ENCODE assay signal across 8 cellular contexts in the genomic region with DNA sequence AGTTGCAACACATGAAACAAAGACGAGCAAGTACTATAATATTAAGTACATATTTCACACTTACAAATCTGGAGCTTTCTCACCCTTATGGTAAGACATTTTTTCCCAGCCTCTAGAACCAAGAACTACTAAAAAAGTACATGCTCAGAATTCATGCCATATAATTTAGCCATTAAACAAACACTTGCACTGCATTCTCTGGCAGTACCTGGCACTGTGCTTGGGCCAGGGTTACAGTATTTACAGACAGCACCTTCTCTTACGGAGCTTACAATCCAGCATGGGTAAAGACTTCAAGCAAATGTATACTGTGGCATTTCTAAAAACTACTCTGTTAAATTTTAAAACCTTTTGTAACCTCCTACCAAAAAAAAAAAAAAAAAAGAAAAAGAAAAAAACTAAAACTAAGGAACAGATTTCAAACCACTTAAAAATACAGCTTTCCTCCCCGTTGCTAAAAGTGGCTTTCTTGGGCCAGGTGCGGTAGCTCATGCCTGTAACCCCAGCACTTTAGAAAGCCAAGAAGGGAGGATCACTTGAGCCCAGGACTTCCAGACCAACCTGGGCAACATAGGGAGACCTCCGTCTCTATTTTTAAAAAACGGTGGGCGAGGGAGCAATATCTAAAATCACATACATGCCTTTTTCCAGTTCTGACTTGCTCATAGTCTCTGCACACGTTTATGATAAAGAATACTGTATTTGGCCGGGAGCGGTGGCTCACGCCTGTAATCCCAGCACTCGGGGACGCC. TPM values are rescaled to one million over a fixed set of nuclear protein-coding genes. Genes with fewer than 3 reads are reported as not detected.
DNase-seq lines count a peak whose midpoint lies in the region; ATAC-seq, FAIRE-seq and TF ChIP-seq lines count a peak whose summit lies in the region.

No MANE protein-coding gene starts in this region.

- H3K14ac ChIP-seq in IMR-90 (replicated peaks; ENCODE audit: low read depth, low read length) = peak overlapping the region; percentile 93

- no peak overlapping the region for H2BK20ac ChIP-seq in IMR-90 (ENCODE audit: low read depth, low read length)

- no peaks in the 10 kb centered on the region for H3K36me3 ChIP-seq in IMR-90 (ENCODE audit: control insufficient read depth, insufficient read depth, low read length)
- no peaks in the 10 kb centered on the region for H3K36me3 ChIP-seq in adrenal gland (replicated peaks in 1 of 2)
- H3K36me3 ChIP-seq in subcutaneous abdominal adipose tissue (ENCODE audit: control insufficient read depth in 5 of 5, insufficient read depth in 5 of 5, low read length in 5 of 5) = no peaks in the 10 kb centered on the region

- no peak overlapping the region for H3K18ac ChIP-seq in IMR-90 (ENCODE audit: low read depth, low read length)

- H4K20me1 ChIP-seq in IMR-90 (ENCODE audit: insufficient read depth, low read length) = no peaks in the 10 kb centered on the region

- CTCF ChIA-PET in IMR-90 (lab: Yijun Ruan, JAX) = interaction anchor here (0.6 to 4.4 kb wide), 14 partner anchors 8 to 1998 kb away, joined by 3 to 19 read pairs (median 6); no protein-coding TSS in a partner anchor

- in situ Hi-C loops in IMR-90 (cut with MboI; ENCODE audit: low sequenced_read_pairs) = loop anchor here (5.0 kb wide), 1 partner anchor 53 kb away; no protein-coding TSS in a partner anchor

- POLR2A ChIA-PET in IMR-90 (lab: Charles Lee; ENCODE audit: unreplicated experiment) = interaction anchor here (0.5 to 0.7 kb wide), 5 partner anchors 16 to 415 kb away, joined by 4 to 14 read pairs (median 12); no protein-coding TSS in a partner anchor

- FAIRE-seq in islet of Langerhans (lab: Jason Lieb, UNC) = peak; percentile 5

- H3K9me1 ChIP-seq in IMR-90 (ENCODE audit: insufficient read depth, low read length) = no peaks in the 10 kb centered on the region

- H3K27me3 ChIP-seq in IMR-90 (ENCODE audit: control insufficient read depth, insufficient read depth, low read length) = no peaks in the 10 kb centered on the region
- H3K27me3 ChIP-seq in adrenal gland = no peaks in the 10 kb centered on the region
- no peaks in the 10 kb centered on the region for H3K27me3 ChIP-seq in subcutaneous abdominal adipose tissue (ENCODE audit: control insufficient read depth in 5 of 5, insufficient read depth in 4 of 5, low read length in 5 of 5)

- no peak overlapping the region for H2AK5ac ChIP-seq in IMR-90 (ENCODE audit: low read depth, low read length)

- no peak for ATAC-seq in IMR-90 (ENCODE audit: low read depth)
- no peak for ATAC-seq in GM19351 (IDR thresholded peaks at IDR 0.05; ENCODE audit: unreplicated experiment)

- peak overlapping the region; percentile 97 for H2AFZ ChIP-seq in IMR-90 (replicated peaks; ENCODE audit: low read length, poor library complexity)

- H3K4me3 ChIP-seq in GM08714 (ENCODE audit: low read length) = peak overlapping the region; percentile 79
- H3K4me3 ChIP-seq in IMR-90 (ENCODE audit: insufficient read depth, low read depth, low read length) = peak overlapping the region; percentile 97
- peak overlapping the region; percentile 58 to 93 (median 90) for H3K4me3 ChIP-seq in adrenal gland
- H3K4me3 ChIP-seq in subcutaneous abdominal adipose tissue (ENCODE audit: low read depth in 1 of 5, low read length in 5 of 5) = peak overlapping the region; percentile 85 to 99 (median 93)

- no peak for TF ChIP-seq RAD21 in IMR-90 (IDR thresholded peaks at IDR 0.05; ENCODE audit: low read length)

- 20% methylated on average over 4 of the region's 13 CpGs; no CpG with 5 or more reads in 1 of the 2 experiments for WGBS in IMR-90 (ENCODE audit: extremely low coverage in 2 of 2, insufficient read length in 1 of 2), 2 experiments
- 8 to 10% (median 9%) methylated on average over 9 to 13 of the region's 13 CpGs for WGBS in adrenal gland, 4 donors

- peaks cover 11 to 33% of the 10 kb centered on the region in 2 experiments; a peak in 3 of 4 replicates for H3K79me1 ChIP-seq in IMR-90 (ENCODE audit: low read depth in 1 of 2, low read length in 2 of 2)

- dilution Hi-C loops in IMR-90 (cut with HindIII; ENCODE audit: low sequenced_read_pairs, unreplicated experiment) = no loop called here

- H4K5ac ChIP-seq in IMR-90 (ENCODE audit: low read depth, low read length) = no peak overlapping the region; the same call in 1 of the 2 replicates

- TF ChIP-seq POLR2A in IMR-90 (IDR thresholded peaks at IDR 0.05; ENCODE audit: low read depth, low read length) (no peak), adrenal gland (IDR thresholded peaks at IDR 0.05) (no peak)

- peak overlapping the region; percentile 12; the same call in 1 of the 2 replicates for H3K56ac ChIP-seq in IMR-90 (ENCODE audit: extremely low read depth, insufficient read depth, low read length)

- DNase-seq in IMR-90 (no peak), adrenal gland (no peak), posterior cingulate gyrus (no peak), SKM-1 (lab: John Stamatoyannopoulos, UW; ENCODE audit: unreplicated experiment) (no peak)

- peak overlapping the region; percentile 56 for H3K27ac ChIP-seq in IMR-90 (ENCODE audit: insufficient read depth, low read length)
- peak overlapping the region in 2 of 5 donors; percentile 69 to 82 for H3K27ac ChIP-seq in adrenal gland
- H3K27ac ChIP-seq in subcutaneous abdominal adipose tissue (ENCODE audit: low read depth, low read length) = peak overlapping the region; percentile 46

- no peak overlapping the region for H4K91ac ChIP-seq in IMR-90 (ENCODE audit: insufficient read depth, low read depth, low read length)

- peak overlapping the region; percentile 99 for H3K4me2 ChIP-seq in IMR-90 (ENCODE audit: low read depth, low read length)

- H3K9me3 ChIP-seq in IMR-90 (ENCODE audit: control insufficient read depth, insufficient read depth, low read length) (no peaks in the 10 kb centered on the region), adrenal gland (replicated peaks in 1 of 3) (no peaks in the 10 kb centered on the region), subcutaneous abdominal adipose tissue (ENCODE audit: control insufficient read depth in 5 of 5, low read length in 5 of 5) (no peaks in the 10 kb centered on the region)

- peak overlapping the region; percentile 82 for H2AK9ac ChIP-seq in IMR-90 (replicated peaks; ENCODE audit: low read depth, low read length, poor library complexity)

- peak overlapping the region; percentile 94 for H3K9ac ChIP-seq in IMR-90 (ENCODE audit: low read depth, low read length)
- peak overlapping the region; percentile 58 to 92 (median 86) for H3K9ac ChIP-seq in subcutaneous abdominal adipose tissue (ENCODE audit: low read length in 5 of 5)

- no peak overlapping the region for H2BK15ac ChIP-seq in IMR-90 (ENCODE audit: low read depth, low read length)

- BruUV-seq in IMR-90 (replicated peaks; lab: Mats Ljungman, UMichigan) = TSS peak; percentile 41

- peak overlapping the region in 1 of 2 experiments; percentile 24; a peak in 2 of 4 replicates for H4K8ac ChIP-seq in IMR-90 (ENCODE audit: low read depth in 2 of 2, low read length in 2 of 2)

- H3K23ac ChIP-seq in IMR-90 (ENCODE audit: low read depth, low read length) = peak overlapping the region; percentile 88

- no peak overlapping the region for H2BK5ac ChIP-seq in IMR-90 (ENCODE audit: low read depth, low read length, poor library complexity, severe bottlenecking)

- H3K4ac ChIP-seq in IMR-90 (ENCODE audit: low read depth, low read length) = peak overlapping the region; percentile 88; the same call in 1 of the 2 replicates

- no peak for TF ChIP-seq CTCF in IMR-90 (conservative IDR thresholded peaks at IDR 0.05; ENCODE audit: low read depth, low read length)
- no peak for TF ChIP-seq CTCF in adrenal gland (IDR thresholded peaks at IDR 0.05)

- no peak overlapping the region for H2BK120ac ChIP-seq in IMR-90 (ENCODE audit: low read depth, low read length)

- H3K4me1 ChIP-seq in IMR-90 (ENCODE audit: control insufficient read depth, insufficient read depth, low read length) = no peaks in the 10 kb centered on the region
- H3K4me1 ChIP-seq in adrenal gland (replicated peaks in 1 of 2) = peaks cover 8 to 23% of the 10 kb centered on the region in 2 donors
- peaks cover 3 to 22% (median 19%) of the 10 kb centered on the region in 5 donors for H3K4me1 ChIP-seq in subcutaneous abdominal adipose tissue (ENCODE audit: control insufficient read depth in 5 of 5, insufficient read depth in 5 of 5, low read length in 5 of 5)

- intact Hi-C loops in IMR-90 (cut with micrococcal nuclease) = loop anchor here (1.0 to 10.0 kb wide), 3 partner anchors 57 to 415 kb away; no protein-coding TSS in a partner anchor
- intact Hi-C loops in adrenal gland (cut with DNase I) = loop anchor here in 1 of 2 donors (10.0 kb wide), 1 partner anchor 415 kb away; no protein-coding TSS in a partner anchor
- intact Hi-C loops in posterior cingulate gyrus (cut with DNase I) = loop anchor here (2.0 to 5.0 kb wide), 3 partner anchors 38 to 423 kb away; partner anchors contain the start of gene ARL1

TF ChIP-seq in IMR-90, 13 proteins besides CTCF, POLR2A, EP300 and RAD21:
- TF ChIP-seq RFX5 (IDR thresholded peaks at IDR 0.05; ENCODE audit: low read depth, low read length) (no peak), MAFK (IDR thresholded peaks at IDR 0.05; ENCODE audit: low read depth, low read length) (no peak)
TF ChIP-seq in IMR-90: peak in this region for 0.

RNA-seq across cellular contexts. Expression of gene GNPTAB, which starts 0.9 kb away (rescaled TPM):
- total RNA-seq in IMR-90 (2012; rRNA removed) (24.2 and 28.9 TPM in 2 replicates), adrenal gland (10 to 100 TPM in 7 of 8 donors, 1 to 10 TPM in 1; 8.6 to 31.3 (median 19.6) TPM)
- polyA plus RNA-seq in IMR-90 (2012; rRNA removed) (14.1 and 16.0 TPM in 2 replicates), adrenal gland (10 to 100 TPM in 2 of 3 donors, 1 to 10 TPM in 1; 7.6 to 11.2 (median 10.7) TPM)
- 3.8 and 5.0 TPM in 2 replicates for polyA plus RNA-seq in IMR-90 (2012; cell fraction: cytosol; rRNA removed)
- polyA plus RNA-seq in IMR-90 (2012; cell fraction: nucleus; rRNA removed; ENCODE audit: low replicate concordance) = 2.5 and 15.9 TPM in 2 replicates

RNA-seq across cellular contexts. Expression of gene DRAM1, which starts 47.6 kb away (rescaled TPM):
- 27.2 and 27.5 TPM in 2 replicates for total RNA-seq in IMR-90 (2012; rRNA removed)
- 15.8 and 20.0 TPM in 2 replicates for polyA plus RNA-seq in IMR-90 (2012; rRNA removed)
- polyA plus RNA-seq in IMR-90 (2012; cell fraction: cytosol; rRNA removed) = 8.7 and 16.2 TPM in 2 replicates
- 3.8 and 25.0 TPM in 2 replicates for polyA plus RNA-seq in IMR-90 (2012; cell fraction: nucleus; rRNA removed; ENCODE audit: low replicate concordance)
- 10 to 100 TPM; 17.8 to 46.4 (median 34.7) TPM for total RNA-seq in adrenal gland
- polyA plus RNA-seq in adrenal gland = 10 to 100 TPM; 14.7 to 25.6 (median 17.4) TPM
